ENCODE assay signal across 9 cellular contexts in the genomic region with DNA sequence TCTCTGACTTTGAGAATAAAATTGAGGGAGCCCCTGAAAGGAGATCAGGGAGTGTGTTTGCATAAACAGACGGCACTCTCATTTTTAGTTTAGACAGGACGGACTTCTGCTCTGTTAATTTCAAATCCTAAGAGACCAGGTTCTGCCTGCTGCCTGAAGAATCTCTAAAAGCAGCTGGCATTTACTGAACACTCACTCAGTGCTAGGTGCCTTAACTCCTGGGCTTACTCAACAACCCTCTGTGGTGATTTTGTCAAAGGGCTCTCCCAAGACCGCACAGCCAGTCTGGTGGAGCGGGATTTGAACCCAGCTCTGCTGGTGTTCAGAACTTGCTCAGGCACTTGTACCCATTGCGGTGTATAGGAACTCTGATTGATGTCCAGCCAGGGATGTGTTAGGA. TPM values are rescaled to one million over a fixed set of nuclear protein-coding genes. Genes with fewer than 3 reads are reported as not detected.
DNase-seq lines count a peak whose midpoint lies in the region; ATAC-seq, FAIRE-seq and TF ChIP-seq lines count a peak whose summit lies in the region.
"Had no signal": no experiment of that assay in that cellular context is flagged by ENCODE, and none has a peak within 500 bp of the region (broad histone marks: within the 10 kb centered on the region; RNA-seq: fewer than 3 reads in every experiment).

No MANE protein-coding gene starts in this region.

- H3K27me3 ChIP-seq in stomach smooth muscle (ENCODE audit: control insufficient read depth in 1 of 2, insufficient read depth in 2 of 2, low read length in 2 of 2) (no peaks in the 10 kb centered on the region), pancreas (no peaks in the 10 kb centered on the region)

- H3K27me3 Mint-ChIP-seq in activated CD8-positive, alpha-beta memory T cell treated with anti-CD3 and anti-CD28 coated beads, Interleukin-2, amount 10 ng/mL, durations not matched to agents 7 days and 5 days = no peaks in the 10 kb centered on the region
- no peaks in the 10 kb centered on the region for H3K27me3 Mint-ChIP-seq in WTC11 (ENCODE audit: low read depth)

- ATAC-seq in activated CD8-positive, alpha-beta memory T cell treated with anti-CD3 and anti-CD28 coated beads, Interleukin-2, amount 10 ng/mL, durations not matched to agents 7 days and 5 days = no peak
- ATAC-seq in WTC11 (no peak), pancreas (no peak), GM21367 (IDR thresholded peaks at IDR 0.05; ENCODE audit: unreplicated experiment) (no peak)

- CTCF ChIA-PET in activated CD8-positive, alpha-beta memory T cell treated with anti-CD3 and anti-CD28 coated beads, Interleukin-2, amount 10 ng/mL, durations not matched to agents 7 days and 5 days (lab: Charles Lee) = interaction anchor here (0.6 to 6.7 kb wide), 9 partner anchors 8 to 1009 kb away, joined by 3 to 111 read pairs (median 20); a partner anchor contains a TSS
- CTCF ChIA-PET in WTC11 (lab: Charles Lee) = interaction anchor here (3.0 to 6.6 kb wide), 4 partner anchors 26 to 75 kb away, joined by 14 to 67 read pairs (median 60); a partner anchor contains a TSS

- intact Hi-C loops in pancreas (cut with DNase I) = loop anchor here in 2 of 3 donors (5.0 to 10.0 kb wide), 2 partner anchors 49 to 54 kb away; no protein-coding TSS in a partner anchor

- H3K4me1 ChIP-seq in stomach smooth muscle (ENCODE audit: control insufficient read depth, insufficient read depth, low read length) (peaks cover 61% of the 10 kb centered on the region), pancreas (peaks cover 7 to 28% (median 24%) of the 10 kb centered on the region in 3 donors)

- H3K4me3 Mint-ChIP-seq in activated CD8-positive, alpha-beta memory T cell treated with anti-CD3 and anti-CD28 coated beads, Interleukin-2, amount 10 ng/mL, durations not matched to agents 7 days and 5 days = peak overlapping the region; percentile 88
- peak overlapping the region; percentile 81 for H3K4me3 Mint-ChIP-seq in WTC11

- H3K36me3 Mint-ChIP-seq in activated CD8-positive, alpha-beta memory T cell treated with anti-CD3 and anti-CD28 coated beads, Interleukin-2, amount 10 ng/mL, durations not matched to agents 7 days and 5 days = peaks cover 21% of the 10 kb centered on the region
- H3K36me3 Mint-ChIP-seq in WTC11 = peaks cover 6% of the 10 kb centered on the region; the same call in 1 of the 2 replicates

- POLR2A ChIA-PET in WTC11 (lab: Charles Lee) = interaction anchor here (4.3 kb wide), 1 partner anchor 50 kb away, joined by 73 read pairs; a partner anchor contains a TSS

- peak overlapping the region; percentile 2 to 26 for H3K9ac ChIP-seq in stomach smooth muscle (ENCODE audit: low read length in 2 of 2)

- 78 to 82% methylated on average over 5 of the region's 5 CpGs for WGBS in pancreas, 2 donors

- H3K4me1 Mint-ChIP-seq in activated CD8-positive, alpha-beta memory T cell treated with anti-CD3 and anti-CD28 coated beads, Interleukin-2, amount 10 ng/mL, durations not matched to agents 7 days and 5 days = peaks cover 58% of the 10 kb centered on the region
- H3K4me1 Mint-ChIP-seq in WTC11 = peaks cover 66% of the 10 kb centered on the region

- DNase-seq in activated CD8-positive, alpha-beta memory T cell treated with anti-CD3 and anti-CD28 coated beads, Interleukin-2, amount 10 ng/mL, durations not matched to agents 7 days and 5 days = no peak
- no peak for DNase-seq in activated CD8-positive, alpha-beta memory T cell treated with anti-CD3 and anti-CD28 coated beads, Interleukin-2, amount 50 U/mL, for 48 hours
- DNase-seq in WTC11 (ENCODE audit: low spot score) (no peak), pancreas (no peak)
- no peak for DNase-seq in effector CD4-positive, alpha-beta T cell
- DNase-seq: T1000 had no signal

- H3K27ac ChIP-seq in stomach smooth muscle (ENCODE audit: low read length) (peak overlapping the region; percentile 84), pancreas (no peak overlapping the region)

- TF ChIP-seq CTCF in WTC11 (IDR thresholded peaks at IDR 0.05) (no peak), pancreas (IDR thresholded peaks at IDR 0.05) (no peak)

- H3K27ac Mint-ChIP-seq in activated CD8-positive, alpha-beta memory T cell treated with anti-CD3 and anti-CD28 coated beads, Interleukin-2, amount 10 ng/mL, durations not matched to agents 7 days and 5 days = peak overlapping the region; percentile 95
- peak overlapping the region; percentile 67; the same call in 1 of the 2 replicates for H3K27ac Mint-ChIP-seq in WTC11

- no peaks in the 10 kb centered on the region for H3K9me3 ChIP-seq in iPS-18c (ENCODE audit: control insufficient read depth, insufficient read depth, low read length)
- no peaks in the 10 kb centered on the region for H3K9me3 ChIP-seq in stomach smooth muscle (ENCODE audit: control insufficient read depth in 2 of 2, low read length in 2 of 2)
- H3K9me3 ChIP-seq in pancreas = no peaks in the 10 kb centered on the region

- no peaks in the 10 kb centered on the region for H3K9me3 Mint-ChIP-seq in activated CD8-positive, alpha-beta memory T cell treated with anti-CD3 and anti-CD28 coated beads, Interleukin-2, amount 10 ng/mL, durations not matched to agents 7 days and 5 days (ENCODE audit: low read depth)
- H3K9me3 Mint-ChIP-seq in WTC11 = no peaks in the 10 kb centered on the region

- H3K4me3 ChIP-seq in iPS-18c (ENCODE audit: insufficient read depth, low read depth, low read length) = peak overlapping the region; percentile 78; the same call in 1 of the 2 replicates
- H3K4me3 ChIP-seq in stomach smooth muscle (ENCODE audit: low read length in 2 of 2) = peak overlapping the region; percentile 5 to 84
- peak overlapping the region in 1 of 4 donors; percentile 81 for H3K4me3 ChIP-seq in pancreas

- H3K36me3 ChIP-seq in stomach smooth muscle (ENCODE audit: control insufficient read depth in 2 of 2, insufficient read depth in 2 of 2, low read length in 2 of 2) (peaks cover 0 to 3% of the 10 kb centered on the region in 2 donors), pancreas (no peaks in the 10 kb centered on the region)

- FAIRE-seq in pancreas (lab: Jason Lieb, UNC) = no peak

TF ChIP-seq in WTC11, 78 proteins besides CTCF, POLR2A, EP300 and RAD21 (continues in another document):
- no peak for TF ChIP-seq SMAD3 (CRISPR knock-in tag; IDR thresholded peaks at IDR 0.05; ENCODE audit: borderline replicate concordance)
- TF ChIP-seq ZNF423 (CRISPR knock-in tag; IDR thresholded peaks at IDR 0.05) = no peak
- TF ChIP-seq, protein P1, sequence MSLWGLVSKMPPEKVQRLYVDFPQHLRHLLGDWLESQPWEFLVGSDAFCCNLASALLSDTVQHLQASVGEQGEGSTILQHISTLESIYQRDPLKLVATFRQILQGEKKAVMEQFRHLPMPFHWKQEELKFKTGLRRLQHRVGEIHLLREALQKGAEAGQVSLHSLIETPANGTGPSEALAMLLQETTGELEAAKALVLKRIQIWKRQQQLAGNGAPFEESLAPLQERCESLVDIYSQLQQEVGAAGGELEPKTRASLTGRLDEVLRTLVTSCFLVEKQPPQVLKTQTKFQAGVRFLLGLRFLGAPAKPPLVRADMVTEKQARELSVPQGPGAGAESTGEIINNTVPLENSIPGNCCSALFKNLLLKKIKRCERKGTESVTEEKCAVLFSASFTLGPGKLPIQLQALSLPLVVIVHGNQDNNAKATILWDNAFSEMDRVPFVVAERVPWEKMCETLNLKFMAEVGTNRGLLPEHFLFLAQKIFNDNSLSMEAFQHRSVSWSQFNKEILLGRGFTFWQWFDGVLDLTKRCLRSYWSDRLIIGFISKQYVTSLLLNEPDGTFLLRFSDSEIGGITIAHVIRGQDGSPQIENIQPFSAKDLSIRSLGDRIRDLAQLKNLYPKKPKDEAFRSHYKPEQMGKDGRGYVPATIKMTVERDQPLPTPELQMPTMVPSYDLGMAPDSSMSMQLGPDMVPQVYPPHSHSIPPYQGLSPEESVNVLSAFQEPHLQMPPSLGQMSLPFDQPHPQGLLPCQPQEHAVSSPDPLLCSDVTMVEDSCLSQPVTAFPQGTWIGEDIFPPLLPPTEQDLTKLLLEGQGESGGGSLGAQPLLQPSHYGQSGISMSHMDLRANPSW (CRISPR knock-in tag; conservative IDR thresholded peaks at IDR 0.05; ENCODE audit: low read depth) = no peak
- no peak for TF ChIP-seq MXD4 (CRISPR knock-in tag; IDR thresholded peaks at IDR 0.05; ENCODE audit: borderline replicate concordance)
- TF ChIP-seq TP53 (CRISPR knock-in tag; IDR thresholded peaks at IDR 0.05) = no peak
- no peak for TF ChIP-seq NR3C1 (CRISPR knock-in tag; conservative IDR thresholded peaks at IDR 0.05; ENCODE audit: low read depth)
- TF ChIP-seq, protein P2, sequence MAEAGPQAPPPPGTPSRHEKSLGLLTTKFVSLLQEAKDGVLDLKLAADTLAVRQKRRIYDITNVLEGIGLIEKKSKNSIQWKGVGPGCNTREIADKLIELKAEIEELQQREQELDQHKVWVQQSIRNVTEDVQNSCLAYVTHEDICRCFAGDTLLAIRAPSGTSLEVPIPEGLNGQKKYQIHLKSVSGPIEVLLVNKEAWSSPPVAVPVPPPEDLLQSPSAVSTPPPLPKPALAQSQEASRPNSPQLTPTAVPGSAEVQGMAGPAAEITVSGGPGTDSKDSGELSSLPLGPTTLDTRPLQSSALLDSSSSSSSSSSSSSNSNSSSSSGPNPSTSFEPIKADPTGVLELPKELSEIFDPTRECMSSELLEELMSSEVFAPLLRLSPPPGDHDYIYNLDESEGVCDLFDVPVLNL (CRISPR knock-in tag; IDR thresholded peaks at IDR 0.05; ENCODE audit: borderline replicate concordance, low read depth) = no peak
- no peak for TF ChIP-seq ETV6 (CRISPR knock-in tag; IDR thresholded peaks at IDR 0.05)
- TF ChIP-seq RELA (CRISPR knock-in tag; IDR thresholded peaks at IDR 0.05; ENCODE audit: borderline replicate concordance) = no peak
- TF ChIP-seq ZBTB21 (CRISPR knock-in tag; IDR thresholded peaks at IDR 0.05; ENCODE audit: borderline replicate concordance) = no peak

RNA-seq across cellular contexts. Expression of a gene that starts 2.2 kb away (rescaled TPM):
- total RNA-seq in activated CD8-positive, alpha-beta memory T cell treated with anti-CD3 and anti-CD28 coated beads, Interleukin-2, amount 10 ng/mL, durations not matched to agents 7 days and 5 days = 10 to 100 TPM; 53.7 to 61.1 TPM
- total RNA-seq in WTC11 (2021) = 27.7 to 28.9 TPM (median 28.6 TPM) in 3 replicates
- 10 to 100 TPM in 1 of 6 donors, 1 to 10 TPM in 5; 3.9 to 11.3 (median 5.8) TPM for total RNA-seq in pancreas
- polyA plus RNA-seq in pancreas = 1 to 10 TPM; 2.7 to 3.4 TPM

RNA-seq across cellular contexts. Expression of a gene that starts 40.9 kb away (rescaled TPM):
- 1 to 10 TPM in 1 of 2 experiments, under 1 TPM in 1; 0.54 to 1.2 TPM for total RNA-seq in activated CD8-positive, alpha-beta memory T cell treated with anti-CD3 and anti-CD28 coated beads, Interleukin-2, amount 10 ng/mL, durations not matched to agents 7 days and 5 days
- total RNA-seq in WTC11 (2021) (0.37 to 0.80 TPM (median 0.50 TPM) in 3 replicates), pancreas (under 1 TPM; 0.19 to 0.70 (median 0.46) TPM)
- under 1 TPM; 0.49 to 0.99 TPM for polyA plus RNA-seq in pancreas

RNA-seq across cellular contexts. Expression of a gene that starts 47.7 kb away (rescaled TPM):
- 10 to 100 TPM; 63.8 to 64.8 TPM for total RNA-seq in activated CD8-positive, alpha-beta memory T cell treated with anti-CD3 and anti-CD28 coated beads, Interleukin-2, amount 10 ng/mL, durations not matched to agents 7 days and 5 days
- total RNA-seq in WTC11 (2021) (147 to 155 TPM (median 152 TPM) in 3 replicates), pancreas (10 to 100 TPM in 3 of 6 donors, 1 to 10 TPM in 3; 7.4 to 21.7 (median 9.8) TPM)
- 10 to 100 TPM; 10.6 to 11.6 TPM for polyA plus RNA-seq in pancreas
